In genomic region chr7:103605640-103606039, GRCh38 we compare ENCODE assay signal across 18 cellular contexts.
"Had no signal": no experiment of that assay in that cellular context is flagged by ENCODE, and none has a peak within 500 bp of the region (broad histone marks: within the 10 kb centered on the region; RNA-seq: fewer than 3 reads in every experiment).

No MANE protein-coding gene starts in this region.

- DNase-seq: activated CD4-positive, alpha-beta memory T cell treated with anti-CD3 and anti-CD28 coated beads for 36 hours; activated CD4-positive, alpha-beta T cell treated with anti-CD3 and anti-CD28 coated beads, Interleukin-2, amount 10 ng/mL, durations not matched to agents 7 days and 5 days; activated CD4-positive, CD25-positive, alpha-beta regulatory T cell; activated CD8-positive, alpha-beta memory T cell treated with anti-CD3 and anti-CD28 coated beads for 24 hours; activated gamma-delta T cell; activated naive CD4-positive, alpha-beta T cell treated with anti-CD3 and anti-CD28 coated beads for 36 hours; activated T-cell treated with anti-CD3 and anti-CD28 coated beads, Interleukin-2, amount 50 U/mL, for 4 hours; amygdala; cortex of kidney; KG1; NCI-H1092; NCI-H1694; NCI-H2029; NCI-H2107; NCI-H510A treated with DMSO at 0.1 percent for 48 hours; NCI-H774; SHP77 treated with DMSO at 0.1 percent for 48 hours; T-cell had no signal

- ATAC-seq: activated T-cell treated with anti-CD3 and anti-CD28 coated beads, Interleukin-2, amount 50 U/mL, for 4 hours; T-cell had no signal
